ENCODE assay signal across 21 cellular contexts in genomic region chr1:81298321-81298720, GRCh38.
DNase-seq lines count a peak whose midpoint lies in the region; ATAC-seq, FAIRE-seq and TF ChIP-seq lines count a peak whose summit lies in the region.
"Had no signal": no experiment of that assay in that cellular context is flagged by ENCODE, and none has a peak within 500 bp of the region (broad histone marks: within the 10 kb centered on the region; RNA-seq: fewer than 3 reads in every experiment).

No MANE protein-coding gene starts in this region.

- H3K27me3 ChIP-seq in IMR-90 (ENCODE audit: control insufficient read depth, insufficient read depth, low read length) (no peaks in the 10 kb centered on the region), smooth muscle cell (ENCODE audit: low read depth) (no peaks in the 10 kb centered on the region)
- no peaks in the 10 kb centered on the region for H3K27me3 ChIP-seq in naive thymus-derived CD4-positive, alpha-beta T cell (ENCODE audit: control insufficient read depth in 2 of 2, insufficient read depth in 2 of 2, low read length in 2 of 2)

- H3K4me2 ChIP-seq in IMR-90 (ENCODE audit: low read depth, low read length): no peak overlapping the region
- peak overlapping the region; percentile 62 for H3K4me2 ChIP-seq in smooth muscle cell
- H3K4me2 ChIP-seq: KMS-11 had no signal

- CTCF ChIA-PET in IMR-90 (lab: Yijun Ruan, JAX): no interaction called here
- CTCF ChIA-PET in naive thymus-derived CD4-positive, alpha-beta T cell (lab: Charles Lee): no interaction called here

- no peak overlapping the region for H2BK15ac ChIP-seq in IMR-90 (ENCODE audit: low read depth, low read length)

- H3K4ac ChIP-seq in IMR-90 (ENCODE audit: low read depth, low read length): no peak overlapping the region

- H3K18ac ChIP-seq in IMR-90 (ENCODE audit: low read depth, low read length): no peak overlapping the region; the same call in 1 of the 2 replicates

- no peaks in the 10 kb centered on the region for H3K4me1 ChIP-seq in IMR-90 (ENCODE audit: control insufficient read depth, insufficient read depth, low read length)
- peaks cover 15% of the 10 kb centered on the region for H3K4me1 ChIP-seq in smooth muscle cell (ENCODE audit: low read depth)
- no peaks in the 10 kb centered on the region for H3K4me1 ChIP-seq in naive thymus-derived CD4-positive, alpha-beta T cell (ENCODE audit: control insufficient read depth in 2 of 2, insufficient read depth in 2 of 2, low read length in 2 of 2)

- dilution Hi-C loops in IMR-90 (cut with HindIII; ENCODE audit: low sequenced_read_pairs, unreplicated experiment): no loop called here

- H3K23ac ChIP-seq in IMR-90 (ENCODE audit: low read depth, low read length): no peak overlapping the region

- DNase-seq in IMR-90: peak; percentile 7
- DNase-seq in amniotic epithelial cell (ENCODE audit: low read depth): peak; percentile 71
- peak; percentile 3 for DNase-seq in choroid plexus epithelial cell (ENCODE audit: low read depth)
- DNase-seq in smooth muscle cell (lab: John Stamatoyannopoulos, UW; ENCODE audit: unreplicated experiment): no peak
- DNase-seq in HTR-8/SVneo (ENCODE audit: insufficient read length, low spot score): no peak
- DNase-seq in naive thymus-derived CD4-positive, alpha-beta T cell: no peak
- DNase-seq in medulla oblongata (ENCODE audit: extremely low spot score): no peak
- DNase-seq: ACHN; AML-193; CD4-positive, alpha-beta T cell; DMS153; DMS79; EL; GM23248; H9 had no signal

- no peaks in the 10 kb centered on the region for H3K79me2 ChIP-seq in smooth muscle cell (ENCODE audit: low read depth)

- H4K5ac ChIP-seq in IMR-90 (ENCODE audit: low read depth, low read length): no peak overlapping the region

- H3K9me3 ChIP-seq in IMR-90 (ENCODE audit: control insufficient read depth, insufficient read depth, low read length) (no peaks in the 10 kb centered on the region), smooth muscle cell (replicated peaks; ENCODE audit: low read depth) (no peaks in the 10 kb centered on the region)
- H3K9me3 ChIP-seq in naive thymus-derived CD4-positive, alpha-beta T cell (ENCODE audit: control insufficient read depth in 2 of 3, low read length in 3 of 3): no peaks in the 10 kb centered on the region

- intact Hi-C loops in IMR-90 (cut with micrococcal nuclease): no loop called here
- intact Hi-C loops in naive thymus-derived CD4-positive, alpha-beta T cell (cut with micrococcal nuclease): no loop called here

- no peak overlapping the region for H4K91ac ChIP-seq in IMR-90 (ENCODE audit: insufficient read depth, low read depth, low read length)

- TF ChIP-seq RAD21 in IMR-90 (IDR thresholded peaks at IDR 0.05; ENCODE audit: low read length): no peak

- FAIRE-seq in HTR-8/SVneo (lab: Jason Lieb, UNC): no peak
- FAIRE-seq: A204.1, GM12878, GM19239 had no signal

- in situ Hi-C loops in IMR-90 (cut with MboI; ENCODE audit: low sequenced_read_pairs): no loop called here

- no peak for TF ChIP-seq POLR2A in IMR-90 (IDR thresholded peaks at IDR 0.05; ENCODE audit: low read depth, low read length)

- no CpG with 5 or more reads among the region's 2 CpGs for WGBS in IMR-90 (ENCODE audit: extremely low coverage in 2 of 2, insufficient read length in 1 of 2), 2 experiments
- WGBS in smooth muscle cell (ENCODE audit: low lambda C conversion rate): 21% methylated on average over 2 of the region's 2 CpGs

- no peaks in the 10 kb centered on the region for H3K36me3 Mint-ChIP-seq in naive thymus-derived CD4-positive, alpha-beta T cell

- H3K27me3 Mint-ChIP-seq in naive thymus-derived CD4-positive, alpha-beta T cell: peaks cover 0 to 7% (median 6%) of the 10 kb centered on the region in 5 donors
- H3K27me3 Mint-ChIP-seq: CD4-positive, alpha-beta T cell had no signal

- H2BK120ac ChIP-seq in IMR-90 (ENCODE audit: low read depth, low read length): no peak overlapping the region

- H3K9ac ChIP-seq in IMR-90 (ENCODE audit: low read depth, low read length) (no peak overlapping the region), smooth muscle cell (ENCODE audit: low read depth) (no peak overlapping the region)
- H3K9ac ChIP-seq: GM23248, KMS-11 had no signal

- H3K14ac ChIP-seq in IMR-90 (replicated peaks; ENCODE audit: low read depth, low read length): no peak overlapping the region

- H3K9me3 Mint-ChIP-seq in naive thymus-derived CD4-positive, alpha-beta T cell: peaks cover 0 to 5% (median 0%) of the 10 kb centered on the region in 11 donors

- peaks cover 4% of the 10 kb centered on the region for H3F3A ChIP-seq in smooth muscle cell (ENCODE audit: low read depth)

- no peak for TF ChIP-seq CTCF in IMR-90 (conservative IDR thresholded peaks at IDR 0.05; ENCODE audit: low read depth, low read length)
- no peak for TF ChIP-seq CTCF in choroid plexus epithelial cell (conservative IDR thresholded peaks at IDR 0.05; ENCODE audit: low read depth, low read length)
- no peak for TF ChIP-seq CTCF in smooth muscle cell (IDR thresholded peaks at IDR 0.05; ENCODE audit: borderline replicate concordance, insufficient read depth, poor library complexity, severe bottlenecking)

- H3K27ac Mint-ChIP-seq in naive thymus-derived CD4-positive, alpha-beta T cell: no peak overlapping the region
- H3K27ac Mint-ChIP-seq: CD4-positive, alpha-beta T cell; H9 had no signal

- no peaks in the 10 kb centered on the region for H3K9me1 ChIP-seq in IMR-90 (ENCODE audit: insufficient read depth, low read length)

- no peak overlapping the region for H2BK20ac ChIP-seq in IMR-90 (ENCODE audit: low read depth, low read length)

- POLR2A ChIA-PET in IMR-90 (lab: Charles Lee; ENCODE audit: unreplicated experiment): no interaction called here
- POLR2A ChIA-PET in naive thymus-derived CD4-positive, alpha-beta T cell (lab: Charles Lee): no interaction called here

- no peaks in the 10 kb centered on the region for H3K4me1 Mint-ChIP-seq in naive thymus-derived CD4-positive, alpha-beta T cell

- H3K79me1 ChIP-seq in IMR-90 (ENCODE audit: low read depth in 1 of 2, low read length in 2 of 2): no peaks in the 10 kb centered on the region

- no TSS peak for BruUV-seq in IMR-90 (replicated peaks; lab: Mats Ljungman, UMichigan)

- H2AFZ ChIP-seq in IMR-90 (replicated peaks; ENCODE audit: low read length, poor library complexity) (no peak overlapping the region), smooth muscle cell (ENCODE audit: low read depth) (no peak overlapping the region)
- H2AFZ ChIP-seq: GM23248 had no signal

- H4K8ac ChIP-seq in IMR-90 (ENCODE audit: low read depth in 2 of 2, low read length in 2 of 2): no peak overlapping the region

- H3K27ac ChIP-seq in IMR-90 (ENCODE audit: insufficient read depth, low read length): no peak overlapping the region
- no peak overlapping the region for H3K27ac ChIP-seq in smooth muscle cell (ENCODE audit: low read depth)
- no peak overlapping the region for H3K27ac ChIP-seq in naive thymus-derived CD4-positive, alpha-beta T cell (ENCODE audit: low read depth, low read length)
- H3K27ac ChIP-seq: C4-2B, GM23248, KMS-11 had no signal

- no peak overlapping the region for H2AK9ac ChIP-seq in IMR-90 (replicated peaks; ENCODE audit: low read depth, low read length, poor library complexity)

- no peak overlapping the region for H2AK5ac ChIP-seq in IMR-90 (ENCODE audit: low read depth, low read length)

- no peaks in the 10 kb centered on the region for H4K20me1 ChIP-seq in IMR-90 (ENCODE audit: insufficient read depth, low read length)
- H4K20me1 ChIP-seq in smooth muscle cell (ENCODE audit: low read depth): no peaks in the 10 kb centered on the region

- H3K4me3 ChIP-seq in IMR-90 (ENCODE audit: insufficient read depth, low read depth, low read length) (no peak overlapping the region), choroid plexus epithelial cell (ENCODE audit: low read depth, low read length) (no peak overlapping the region), smooth muscle cell (no peak overlapping the region)
- H3K4me3 ChIP-seq in naive thymus-derived CD4-positive, alpha-beta T cell (ENCODE audit: low read length): no peak overlapping the region
- H3K4me3 ChIP-seq: GM12878, GM23248 had no signal

- ATAC-seq in IMR-90 (ENCODE audit: low read depth): peak; percentile 54
- no peak for ATAC-seq in GM21360 (IDR thresholded peaks at IDR 0.05; ENCODE audit: unreplicated experiment)
- no peak for ATAC-seq in naive thymus-derived CD4-positive, alpha-beta T cell
- ATAC-seq: GM12878 had no signal

- H3K4me3 Mint-ChIP-seq in naive thymus-derived CD4-positive, alpha-beta T cell: no peak overlapping the region
- H3K4me3 Mint-ChIP-seq: CD4-positive, alpha-beta T cell; H9 had no signal

- no peaks in the 10 kb centered on the region for H3K36me3 ChIP-seq in IMR-90 (ENCODE audit: control insufficient read depth, insufficient read depth, low read length)
- H3K36me3 ChIP-seq in smooth muscle cell (ENCODE audit: low read depth): no peaks in the 10 kb centered on the region
- no peaks in the 10 kb centered on the region for H3K36me3 ChIP-seq in naive thymus-derived CD4-positive, alpha-beta T cell (ENCODE audit: control insufficient read depth in 2 of 3, insufficient read depth in 3 of 3, low read length in 3 of 3)

- H3K56ac ChIP-seq in IMR-90 (ENCODE audit: extremely low read depth, insufficient read depth, low read length): no peak overlapping the region

- H2BK5ac ChIP-seq in IMR-90 (ENCODE audit: low read depth, low read length, poor library complexity, severe bottlenecking): no peak overlapping the region

TF ChIP-seq in IMR-90, 13 proteins besides CTCF, POLR2A, EP300 and RAD21 (continues in another document):
- no peak for TF ChIP-seq RCOR1 (IDR thresholded peaks at IDR 0.05; ENCODE audit: insufficient replicate concordance, low read length)
- no peak for TF ChIP-seq SMC3 (IDR thresholded peaks at IDR 0.05; ENCODE audit: low read depth, low read length)
- no peak for TF ChIP-seq FOS (IDR thresholded peaks at IDR 0.05; ENCODE audit: low read depth, low read length)
- no peak for TF ChIP-seq CEBPB (IDR thresholded peaks at IDR 0.05; ENCODE audit: low read depth, low read length)
- no peak for TF ChIP-seq BHLHE40 (IDR thresholded peaks at IDR 0.05; ENCODE audit: low read depth, low read length)
- no peak for TF ChIP-seq MAFK (IDR thresholded peaks at IDR 0.05; ENCODE audit: low read depth, low read length)
- no peak for TF ChIP-seq ELK1 (IDR thresholded peaks at IDR 0.05; ENCODE audit: borderline replicate concordance, low read depth, low read length)
- no peak for TF ChIP-seq RFX5 (IDR thresholded peaks at IDR 0.05; ENCODE audit: low read depth, low read length)

Comparison
In these comparisons a context has a peak if more than half of its experiments do, and no peak if none do; other contexts are left out.
1. DNase-seq: peak in IMR-90 (single experiment), amniotic epithelial cell (single experiment) and choroid plexus epithelial cell (single experiment); none in smooth muscle cell (single experiment), HTR-8/SVneo (single experiment), naive thymus-derived CD4-positive, alpha-beta T cell (0 of 9) and medulla oblongata (single experiment).